1 cellular context compared by ENCODE assay signal in the genomic region with DNA sequence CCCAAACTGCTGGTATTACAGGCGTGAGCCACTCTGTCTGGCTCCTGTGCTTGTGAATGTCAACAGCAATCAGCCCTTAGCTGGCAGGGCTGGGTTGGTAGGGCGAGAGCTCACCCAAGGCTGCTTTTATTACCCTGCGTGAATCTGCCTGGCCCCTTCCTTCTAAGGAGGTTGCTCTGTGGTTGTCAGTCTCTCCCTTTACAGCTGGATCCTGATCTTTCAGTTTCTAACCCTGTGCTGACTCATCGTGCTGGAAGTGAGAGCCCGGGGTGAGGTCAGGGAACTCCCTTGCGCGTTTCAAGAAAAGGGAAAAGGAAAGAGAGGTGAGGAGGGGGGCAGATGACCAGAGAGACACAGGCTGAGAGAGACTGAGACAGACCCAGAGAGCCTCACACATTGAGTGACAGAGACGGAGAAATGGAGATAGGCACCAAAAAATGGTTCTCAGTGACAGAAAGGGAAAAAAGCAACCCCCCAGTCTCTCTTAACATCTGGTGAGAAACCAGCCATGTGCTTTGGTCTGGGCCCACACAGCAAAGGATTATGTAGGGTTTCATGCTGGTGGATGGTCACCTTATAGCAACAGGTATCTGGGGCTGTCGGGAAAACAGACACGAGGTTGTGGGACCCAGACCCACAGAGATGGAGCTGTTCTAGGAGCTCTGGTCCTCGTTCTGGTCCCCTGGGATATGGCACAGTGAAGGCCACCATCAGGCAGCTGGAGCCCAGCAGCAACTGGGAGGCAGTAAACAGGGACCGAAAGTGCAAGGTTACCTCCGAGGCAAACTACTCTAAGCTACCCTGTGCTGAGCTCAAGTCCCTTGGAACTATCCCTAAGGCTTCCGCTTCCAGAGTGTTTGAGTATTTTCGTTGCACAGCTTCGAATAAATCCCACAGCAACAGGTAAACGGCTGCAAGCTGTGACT.
TF ChIP-seq lines count a peak whose summit lies in the region.

No MANE protein-coding gene starts in this region.

TF ChIP-seq in GM12878, 131 proteins besides CTCF, POLR2A, EP300 and RAD21 (continued from another document):
- TF ChIP-seq, protein P1, sequence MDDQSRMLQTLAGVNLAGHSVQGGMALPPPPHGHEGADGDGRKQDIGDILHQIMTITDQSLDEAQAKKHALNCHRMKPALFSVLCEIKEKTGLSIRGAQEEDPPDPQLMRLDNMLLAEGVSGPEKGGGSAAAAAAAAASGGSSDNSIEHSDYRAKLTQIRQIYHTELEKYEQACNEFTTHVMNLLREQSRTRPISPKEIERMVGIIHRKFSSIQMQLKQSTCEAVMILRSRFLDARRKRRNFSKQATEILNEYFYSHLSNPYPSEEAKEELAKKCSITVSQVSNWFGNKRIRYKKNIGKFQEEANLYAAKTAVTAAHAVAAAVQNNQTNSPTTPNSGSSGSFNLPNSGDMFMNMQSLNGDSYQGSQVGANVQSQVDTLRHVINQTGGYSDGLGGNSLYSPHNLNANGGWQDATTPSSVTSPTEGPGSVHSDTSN (IDR thresholded peaks at IDR 0.05; ENCODE audit: insufficient replicate concordance, low read depth, low read length): peak; percentile 30
- TF ChIP-seq TBL1XR1 (IDR thresholded peaks at IDR 0.05; ENCODE audit: low read depth, low read length) (0 out of 2 replicates have a peak, but pooled peaks have one; percentile 29), JUND (IDR thresholded peaks at IDR 0.05; ENCODE audit: low read depth, low read length) (0 out of 2 replicates have a peak, but pooled peaks have one; percentile 10), EGR1 (IDR thresholded peaks at IDR 0.05; ENCODE audit: borderline replicate concordance in 1 of 2, low read depth in 2 of 2, low read length in 2 of 2) (peak in 1 of 2 experiments; percentile 33; a peak in 1 of 3 replicates), TARDBP (IDR thresholded peaks at IDR 0.05; ENCODE audit: borderline replicate concordance) (no peak), MYB (IDR thresholded peaks at IDR 0.05; ENCODE audit: borderline replicate concordance, low read depth, low read length) (no peak), SMAD5 (IDR thresholded peaks at IDR 0.05; ENCODE audit: low read depth) (no peak)
- TF ChIP-seq, protein P2, sequence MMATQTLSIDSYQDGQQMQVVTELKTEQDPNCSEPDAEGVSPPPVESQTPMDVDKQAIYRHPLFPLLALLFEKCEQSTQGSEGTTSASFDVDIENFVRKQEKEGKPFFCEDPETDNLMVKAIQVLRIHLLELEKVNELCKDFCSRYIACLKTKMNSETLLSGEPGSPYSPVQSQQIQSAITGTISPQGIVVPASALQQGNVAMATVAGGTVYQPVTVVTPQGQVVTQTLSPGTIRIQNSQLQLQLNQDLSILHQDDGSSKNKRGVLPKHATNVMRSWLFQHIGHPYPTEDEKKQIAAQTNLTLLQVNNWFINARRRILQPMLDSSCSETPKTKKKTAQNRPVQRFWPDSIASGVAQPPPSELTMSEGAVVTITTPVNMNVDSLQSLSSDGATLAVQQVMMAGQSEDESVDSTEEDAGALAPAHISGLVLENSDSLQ (IDR thresholded peaks at IDR 0.05): peak; percentile 86
- TF ChIP-seq, protein P3, sequence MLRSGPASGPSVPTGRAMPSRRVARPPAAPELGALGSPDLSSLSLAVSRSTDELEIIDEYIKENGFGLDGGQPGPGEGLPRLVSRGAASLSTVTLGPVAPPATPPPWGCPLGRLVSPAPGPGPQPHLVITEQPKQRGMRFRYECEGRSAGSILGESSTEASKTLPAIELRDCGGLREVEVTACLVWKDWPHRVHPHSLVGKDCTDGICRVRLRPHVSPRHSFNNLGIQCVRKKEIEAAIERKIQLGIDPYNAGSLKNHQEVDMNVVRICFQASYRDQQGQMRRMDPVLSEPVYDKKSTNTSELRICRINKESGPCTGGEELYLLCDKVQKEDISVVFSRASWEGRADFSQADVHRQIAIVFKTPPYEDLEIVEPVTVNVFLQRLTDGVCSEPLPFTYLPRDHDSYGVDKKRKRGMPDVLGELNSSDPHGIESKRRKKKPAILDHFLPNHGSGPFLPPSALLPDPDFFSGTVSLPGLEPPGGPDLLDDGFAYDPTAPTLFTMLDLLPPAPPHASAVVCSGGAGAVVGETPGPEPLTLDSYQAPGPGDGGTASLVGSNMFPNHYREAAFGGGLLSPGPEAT (IDR thresholded peaks at IDR 0.05; ENCODE audit: low read depth): peak; percentile 91
